In genomic region chr2:71339685-71340084, GRCh38 we compare ENCODE assay signal across 17 cellular contexts.
"Had no signal": no experiment of that assay in that cellular context is flagged by ENCODE, and none has a peak within 500 bp of the region (broad histone marks: within the 10 kb centered on the region; RNA-seq: fewer than 3 reads in every experiment).

No MANE protein-coding gene starts in this region.

- H3K9ac ChIP-seq: parathyroid adenoma had no signal

- H3K4me3 ChIP-seq: adrenal gland, gastrocnemius medialis, heart right ventricle, left lung, sigmoid colon, tibial artery had no signal

- H2AFZ ChIP-seq: parathyroid adenoma had no signal

- H3K27me3 ChIP-seq: adrenal gland, gastrocnemius medialis, heart right ventricle, left lung, sigmoid colon, tibial artery had no signal

- DNase-seq: activated CD4-positive, alpha-beta T cell treated with anti-CD3 and anti-CD28 coated beads, Interleukin-2, amount 10 ng/mL, durations not matched to agents 24 days and 14 days; activated CD8-positive, alpha-beta T cell treated with anti-CD3 and anti-CD28 coated beads for 36 hours; activated effector memory CD4-positive, alpha-beta T cell treated with Interleukin-2 at 50 U/mL for 16 hours; activated naive CD4-positive, alpha-beta T cell treated with anti-CD3 and anti-CD28 coated beads, Interleukin-2, amount 50 U/mL, for 16 hours; activated T-cell treated with anti-CD3 and anti-CD28 coated beads, Interleukin-2, amount 50 U/mL, for 24 hours; adrenal gland; effector CD4-positive, alpha-beta T cell; gastrocnemius medialis; heart right ventricle; midbrain; sigmoid colon; stimulated activated CD4-positive, alpha-beta T cell treated with anti-CD3 and anti-CD28 coated beads, Interleukin-4, amount 100 ng/mL, for 4 hours; tibial artery had no signal

- H3K27me3 Mint-ChIP-seq: activated CD4-positive, alpha-beta T cell treated with anti-CD3 and anti-CD28 coated beads, Interleukin-2, amount 10 ng/mL, durations not matched to agents 24 days and 14 days; activated CD8-positive, alpha-beta T cell treated with anti-CD3 and anti-CD28 coated beads for 36 hours; activated T-cell treated with anti-CD3 and anti-CD28 coated beads, Interleukin-2, amount 50 U/mL, for 24 hours; stimulated activated memory B cell treated with anti-CD40 and anti-IgM and Interleukin-4, amounts not matched to agents 10 μg/mL and 1 μg/mL and 100 μg/mL, for 72 hours had no signal

- H3K4me3 Mint-ChIP-seq: activated CD4-positive, alpha-beta T cell treated with anti-CD3 and anti-CD28 coated beads, Interleukin-2, amount 10 ng/mL, durations not matched to agents 24 days and 14 days; activated CD8-positive, alpha-beta T cell treated with anti-CD3 and anti-CD28 coated beads for 36 hours; activated T-cell treated with anti-CD3 and anti-CD28 coated beads, Interleukin-2, amount 50 U/mL, for 24 hours; stimulated activated memory B cell treated with anti-CD40 and anti-IgM and Interleukin-4, amounts not matched to agents 10 μg/mL and 1 μg/mL and 100 μg/mL, for 72 hours had no signal

- H3K27ac ChIP-seq: adrenal gland, heart right ventricle, left lung, parathyroid adenoma, sigmoid colon, tibial artery had no signal

- ATAC-seq: activated CD8-positive, alpha-beta T cell treated with anti-CD3 and anti-CD28 coated beads for 36 hours; esophagus mucosa; gastrocnemius medialis; heart right ventricle; stimulated activated memory B cell treated with anti-CD40 and anti-IgM and Interleukin-4, amounts not matched to agents 10 μg/mL and 1 μg/mL and 100 μg/mL, for 72 hours had no signal

- H3K27ac Mint-ChIP-seq: activated CD4-positive, alpha-beta T cell treated with anti-CD3 and anti-CD28 coated beads, Interleukin-2, amount 10 ng/mL, durations not matched to agents 24 days and 14 days; activated CD8-positive, alpha-beta T cell treated with anti-CD3 and anti-CD28 coated beads for 36 hours; activated T-cell treated with anti-CD3 and anti-CD28 coated beads, Interleukin-2, amount 50 U/mL, for 24 hours; stimulated activated memory B cell treated with anti-CD40 and anti-IgM and Interleukin-4, amounts not matched to agents 10 μg/mL and 1 μg/mL and 100 μg/mL, for 72 hours had no signal

- H3K4me1 ChIP-seq: parathyroid adenoma had no signal

- H3K9me3 Mint-ChIP-seq: activated CD4-positive, alpha-beta T cell treated with anti-CD3 and anti-CD28 coated beads, Interleukin-2, amount 10 ng/mL, durations not matched to agents 24 days and 14 days; activated CD8-positive, alpha-beta T cell treated with anti-CD3 and anti-CD28 coated beads for 36 hours; activated T-cell treated with anti-CD3 and anti-CD28 coated beads, Interleukin-2, amount 50 U/mL, for 24 hours; stimulated activated memory B cell treated with anti-CD40 and anti-IgM and Interleukin-4, amounts not matched to agents 10 μg/mL and 1 μg/mL and 100 μg/mL, for 72 hours had no signal

- H3K9me3 ChIP-seq: adrenal gland, gastrocnemius medialis, heart right ventricle, left lung, sigmoid colon, tibial artery had no signal

- H3K36me3 ChIP-seq: adrenal gland, gastrocnemius medialis, tibial artery had no signal
